In genomic region chr1:116557323-116557878, GRCh38 we compare ENCODE assay signal across 11 cellular contexts. TPM values are rescaled to one million over a fixed set of nuclear protein-coding genes. Genes with fewer than 3 reads are reported as not detected.
A peak's percentile ranks its signal among the peaks of the same experiment; 100 is the strongest.
DNase-seq lines count a peak whose midpoint lies in the region; ATAC-seq and TF ChIP-seq lines count a peak whose summit lies in the region.
"Had no signal": no experiment of that assay in that cellular context is flagged by ENCODE, and none has a peak within 500 bp of the region (broad histone marks: within the 10 kb centered on the region; RNA-seq: fewer than 3 reads in every experiment).

No MANE protein-coding gene starts in this region.

- H3K36me3 ChIP-seq in RWPE2 (ENCODE audit: low read depth), result no peaks in the 10 kb centered on the region; the same call in 1 of the 2 replicates
- H3K36me3 ChIP-seq in esophagus muscularis mucosa, result no peaks in the 10 kb centered on the region
- no peaks in the 10 kb centered on the region for H3K36me3 ChIP-seq in WERI-Rb-1

- no peaks in the 10 kb centered on the region for H3K27me3 ChIP-seq in RWPE2 (ENCODE audit: insufficient read depth, poor library complexity, severe bottlenecking)
- no peaks in the 10 kb centered on the region for H3K27me3 ChIP-seq in esophagus muscularis mucosa
- H3K27me3 ChIP-seq in WERI-Rb-1 (ENCODE audit: insufficient read depth, low read depth, severe bottlenecking), result no peaks in the 10 kb centered on the region
- H3K27me3 ChIP-seq: SJCRH30 had no signal

- peaks cover 91% of the 10 kb centered on the region for H3K4me1 Mint-ChIP-seq in stimulated activated naive CD8-positive, alpha-beta T cell treated with anti-CD3 and anti-CD28 coated beads, Interleukin-15, Interleukin-2, amounts not matched to agents 100 ng/mL and 50 ng/mL, for 24 hours (ENCODE audit: low read depth)
- H3K4me1 Mint-ChIP-seq in stimulated activated naive CD8-positive, alpha-beta T cell treated with anti-CD3 and anti-CD28 coated beads, Interleukin-15, amount 100 ng/mL, for 72 hours, result peaks cover 74% of the 10 kb centered on the region

- no peak overlapping the region for H3K4me3 ChIP-seq in RWPE2 (ENCODE audit: severe bottlenecking)
- H3K4me3 ChIP-seq in esophagus muscularis mucosa, result no peak overlapping the region
- no peak overlapping the region for H3K4me3 ChIP-seq in WERI-Rb-1 (ENCODE audit: low read depth, low read length)
- H3K4me3 ChIP-seq: SJCRH30 had no signal

- H3K9me3 ChIP-seq in RWPE2 (ENCODE audit: severe bottlenecking) (no peaks in the 10 kb centered on the region), esophagus muscularis mucosa (no peaks in the 10 kb centered on the region), WERI-Rb-1 (ENCODE audit: severe bottlenecking) (no peaks in the 10 kb centered on the region)
- H3K9me3 ChIP-seq: SJCRH30 had no signal

- peak overlapping the region; percentile 96 for H3K27ac Mint-ChIP-seq in stimulated activated naive CD8-positive, alpha-beta T cell treated with anti-CD3 and anti-CD28 coated beads, Interleukin-15, Interleukin-2, amounts not matched to agents 100 ng/mL and 50 ng/mL, for 24 hours
- H3K27ac Mint-ChIP-seq in stimulated activated naive CD8-positive, alpha-beta T cell treated with anti-CD3 and anti-CD28 coated beads, Interleukin-15, amount 100 ng/mL, for 72 hours, result peak overlapping the region in 1 of 2 donors; percentile 41

- H3K4me3 Mint-ChIP-seq in stimulated activated naive CD8-positive, alpha-beta T cell treated with anti-CD3 and anti-CD28 coated beads, Interleukin-15, Interleukin-2, amounts not matched to agents 100 ng/mL and 50 ng/mL, for 24 hours, result peak overlapping the region; percentile 67
- H3K4me3 Mint-ChIP-seq in stimulated activated naive CD8-positive, alpha-beta T cell treated with anti-CD3 and anti-CD28 coated beads, Interleukin-15, amount 100 ng/mL, for 72 hours, result peak overlapping the region in 1 of 2 donors; percentile 45
- H3K4me3 Mint-ChIP-seq: HFFc6 had no signal

- peaks cover 56% of the 10 kb centered on the region for H3K36me3 Mint-ChIP-seq in stimulated activated naive CD8-positive, alpha-beta T cell treated with anti-CD3 and anti-CD28 coated beads, Interleukin-15, Interleukin-2, amounts not matched to agents 100 ng/mL and 50 ng/mL, for 24 hours (ENCODE audit: low read depth)

- WGBS in esophagus muscularis mucosa, result 89% methylated on average over 4 of the region's 4 CpGs

- TF ChIP-seq EP300 in esophagus muscularis mucosa (IDR thresholded peaks at IDR 0.05), result no peak

- H3K9me3 Mint-ChIP-seq in stimulated activated naive CD8-positive, alpha-beta T cell treated with anti-CD3 and anti-CD28 coated beads, Interleukin-15, Interleukin-2, amounts not matched to agents 100 ng/mL and 50 ng/mL, for 24 hours, result peaks cover 2% of the 10 kb centered on the region
- H3K9me3 Mint-ChIP-seq in stimulated activated naive CD8-positive, alpha-beta T cell treated with anti-CD3 and anti-CD28 coated beads, Interleukin-15, amount 100 ng/mL, for 72 hours, result peaks cover 0 to 2% of the 10 kb centered on the region in 2 donors

- H3K27ac ChIP-seq in RWPE2 (ENCODE audit: poor library complexity, severe bottlenecking), result peak overlapping the region; percentile 81
- H3K27ac ChIP-seq in esophagus muscularis mucosa (replicated peaks in 1 of 4), result no peak overlapping the region
- H3K27ac ChIP-seq in WERI-Rb-1, result no peak overlapping the region
- H3K27ac ChIP-seq: SJCRH30 had no signal

- intact Hi-C loops in esophagus muscularis mucosa (cut with DNase I), result no loop called here

- TF ChIP-seq CTCF in RWPE2 (IDR thresholded peaks at IDR 0.05; ENCODE audit: poor library complexity, severe bottlenecking) (no peak), esophagus muscularis mucosa (IDR thresholded peaks at IDR 0.05) (no peak), WERI-Rb-1 (IDR thresholded peaks at IDR 0.05; ENCODE audit: low read depth, low read length) (no peak)

- ATAC-seq in stimulated activated naive CD8-positive, alpha-beta T cell treated with anti-CD3 and anti-CD28 coated beads, Interleukin-15, amount 100 ng/mL, for 72 hours, result no peak
- no peak for ATAC-seq in RWPE2 (ENCODE audit: low read depth)
- no peak for ATAC-seq in GM19351 (IDR thresholded peaks at IDR 0.05; ENCODE audit: unreplicated experiment)

- H3K27me3 Mint-ChIP-seq in stimulated activated naive CD8-positive, alpha-beta T cell treated with anti-CD3 and anti-CD28 coated beads, Interleukin-15, Interleukin-2, amounts not matched to agents 100 ng/mL and 50 ng/mL, for 24 hours, result no peaks in the 10 kb centered on the region
- no peaks in the 10 kb centered on the region for H3K27me3 Mint-ChIP-seq in stimulated activated naive CD8-positive, alpha-beta T cell treated with anti-CD3 and anti-CD28 coated beads, Interleukin-15, amount 100 ng/mL, for 72 hours

- H3K4me1 ChIP-seq in RWPE2 (ENCODE audit: insufficient read depth, poor library complexity, severe bottlenecking), result peaks cover 41% of the 10 kb centered on the region
- H3K4me1 ChIP-seq in esophagus muscularis mucosa, result peaks cover 7 to 17% (median 13%) of the 10 kb centered on the region in 4 donors
- H3K4me1 ChIP-seq: SJCRH30 had no signal

- DNase-seq in stimulated activated naive CD8-positive, alpha-beta T cell treated with anti-CD3 and anti-CD28 coated beads, Interleukin-15, amount 100 ng/mL, for 72 hours, result no peak
- no peak for DNase-seq in RWPE2 (ENCODE audit: low spot score)
- DNase-seq in esophagus muscularis mucosa (ENCODE audit: extremely low spot score), result peak; percentile 77
- no peak for DNase-seq in WERI-Rb-1
- no peak for DNase-seq in SIG-M5 (lab: John Stamatoyannopoulos, UW)
- no peak for DNase-seq in NCI-H2029 treated with DMSO at 0.1 percent for 48 hours (lab: John Stamatoyannopoulos, UW)
- DNase-seq: NCI-H2171 treated with DMSO at 0.1 percent for 48 hours, SJCRH30 had no signal

- no peak for TF ChIP-seq POLR2A in esophagus muscularis mucosa (IDR thresholded peaks at IDR 0.05; ENCODE audit: low read depth)

RNA-seq across cellular contexts. Expression of gene CD58, which starts 13.4 kb away (rescaled TPM):
- 10 to 100 TPM; 20.3 to 23.4 (median 21.7) TPM for total RNA-seq in esophagus muscularis mucosa
